In the genomic region with DNA sequence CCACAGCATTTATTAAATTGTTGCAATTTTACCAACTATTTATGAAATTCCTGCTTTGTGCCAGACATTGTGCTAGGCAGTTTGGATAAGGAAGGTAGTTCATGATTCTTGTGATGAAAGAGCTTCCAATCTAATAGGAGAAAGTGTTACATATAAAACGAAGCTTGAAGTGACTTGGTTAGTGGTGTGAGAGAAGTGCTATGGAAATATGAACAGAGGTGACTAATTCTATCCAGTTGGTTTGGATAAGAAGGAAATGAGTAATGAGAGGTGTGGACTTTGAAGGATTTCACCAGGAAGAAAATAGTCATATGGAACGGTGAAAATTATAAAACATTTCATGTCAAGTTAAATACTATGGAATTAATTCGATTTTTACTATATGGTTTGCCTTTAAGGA, we compare ENCODE assay signal across 9 cellular contexts. TPM values are rescaled to one million over a fixed set of nuclear protein-coding genes. Genes with fewer than 3 reads are reported as not detected.
A peak's percentile ranks its signal among the peaks of the same experiment; 100 is the strongest.
DNase-seq lines count a peak whose midpoint lies in the region; ATAC-seq and TF ChIP-seq lines count a peak whose summit lies in the region.
"Had no signal": no experiment of that assay in that cellular context is flagged by ENCODE, and none has a peak within 500 bp of the region (broad histone marks: within the 10 kb centered on the region; RNA-seq: fewer than 3 reads in every experiment).

No MANE protein-coding gene starts in this region.

- peak overlapping the region; percentile 6 for H3K27ac Mint-ChIP-seq in chondrocyte (ENCODE audit: unreplicated experiment)
- H3K27ac Mint-ChIP-seq: T-helper 1 cell treated with Interleukin-12 subunit alpha and Interleukin-12 subunit beta and Interleukin-4 antibody, amounts not matched to agents 30 μg/mL and 1 μg/mL, for 36 hours had no signal

- H3K9me3 Mint-ChIP-seq in chondrocyte (ENCODE audit: low read depth): peaks cover 20% of the 10 kb centered on the region

- DNase-seq in Daoy (ENCODE audit: low read depth): peak; percentile 51
- DNase-seq in NCI-H460 (ENCODE audit: extremely low read depth, low read depth): peak; percentile 12
- no peak for DNase-seq in chondrocyte (ENCODE audit: low spot score)
- peak; percentile 63 to 84 for DNase-seq in lung microvascular endothelial cell (ENCODE audit: low read depth in 2 of 2)
- no peak for DNase-seq in NCI-H524 treated with DMSO at 0.1 percent for 48 hours (lab: John Stamatoyannopoulos, UW)
- DNase-seq in HuH-7 (ENCODE audit: low spot score): no peak
- no peak for DNase-seq in RPMI8226

- no peaks in the 10 kb centered on the region for H3K27me3 Mint-ChIP-seq in chondrocyte (ENCODE audit: low read depth)

- H3K36me3 Mint-ChIP-seq in chondrocyte (ENCODE audit: low read depth): peaks cover 3% of the 10 kb centered on the region

- H3K4me3 Mint-ChIP-seq in chondrocyte (ENCODE audit: unreplicated experiment): no peak overlapping the region
- H3K4me3 Mint-ChIP-seq: T-helper 1 cell treated with Interleukin-12 subunit alpha and Interleukin-12 subunit beta and Interleukin-4 antibody, amounts not matched to agents 30 μg/mL and 1 μg/mL, for 36 hours had no signal

- no peak for ATAC-seq in GM19324 (IDR thresholded peaks at IDR 0.05; ENCODE audit: low FRiP score, unreplicated experiment)

- no peak for TF ChIP-seq CTCF in chondrocyte (IDR thresholded peaks at IDR 0.05)

- H3K4me1 Mint-ChIP-seq in chondrocyte (ENCODE audit: low read depth): peaks cover 13% of the 10 kb centered on the region

RNA-seq across cellular contexts. Expression of gene EML6, which starts 48.6 kb away (rescaled TPM):
- total RNA-seq in Daoy (2014; rRNA removed; shearing (Covaris generic)): 1.0 and 2.1 TPM in 2 replicates
- total RNA-seq in NCI-H460 (2014; rRNA removed; shearing (Covaris generic)): 0.09 and 0.17 TPM in 2 replicates
- 0.19 and 1.4 TPM in 2 replicates for polyA plus RNA-seq in NCI-H460 (2014; cell fraction: nucleus; rRNA removed)
- total RNA-seq in chondrocyte (0.97 to 2.3 TPM (median 1.1 TPM) in 3 replicates), lung microvascular endothelial cell (0.20 and 0.22 TPM in 2 replicates)

Comparison
In these comparisons a context has a peak if more than half of its experiments do, and no peak if none do; other contexts are left out.
1. DNase-seq: peak in Daoy (single experiment), NCI-H460 (single experiment) and lung microvascular endothelial cell (2 of 2); none in chondrocyte (single experiment), NCI-H524 treated with DMSO at 0.1 percent for 48 hours (single experiment), HuH-7 (single experiment) and RPMI8226 (single experiment).